Comparison of ENCODE assay signal across 21 cellular contexts in the genomic region with DNA sequence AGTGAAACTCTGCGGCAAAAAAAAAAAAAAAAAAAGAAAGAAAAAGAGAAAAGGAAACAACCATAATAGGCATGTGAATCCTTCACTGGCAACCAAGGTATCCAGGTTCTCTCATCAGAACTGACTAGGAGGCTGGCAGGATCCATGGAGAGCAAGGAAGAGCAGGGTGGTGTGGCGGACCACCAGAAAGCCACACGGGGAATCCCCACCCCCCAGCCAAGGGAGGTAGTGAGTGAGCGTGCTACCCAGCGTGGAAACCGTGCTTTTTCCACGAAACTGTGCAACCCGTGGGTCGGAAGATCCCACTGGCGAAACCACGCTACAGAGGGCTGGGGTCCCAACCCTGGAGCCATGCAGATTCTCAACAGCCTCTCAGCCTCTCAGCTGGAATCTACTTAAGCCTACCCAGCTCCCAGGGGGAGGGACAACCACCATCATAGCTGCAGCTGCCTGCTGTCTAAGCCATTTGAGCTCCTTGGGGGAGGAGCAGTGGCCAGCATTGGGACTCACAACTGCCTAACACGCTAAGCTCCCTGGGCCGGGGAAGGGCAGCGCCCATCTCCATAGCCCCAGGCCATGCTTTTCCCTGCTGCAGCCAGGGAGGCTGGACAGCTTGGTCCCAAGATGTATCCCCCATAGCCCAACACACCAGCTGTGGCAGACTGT.
DNase-seq lines count a peak whose midpoint lies in the region; ATAC-seq and TF ChIP-seq lines count a peak whose summit lies in the region.
"Had no signal": no experiment of that assay in that cellular context is flagged by ENCODE, and none has a peak within 500 bp of the region (broad histone marks: within the 10 kb centered on the region; RNA-seq: fewer than 3 reads in every experiment).

No MANE protein-coding gene starts in this region.

- H3K4me1 ChIP-seq in BE2C, result no peaks in the 10 kb centered on the region
- no peaks in the 10 kb centered on the region for H3K4me1 ChIP-seq in Panc1 (ENCODE audit: control insufficient read depth, insufficient read depth, low read length)
- H3K4me1 ChIP-seq: BLaER1, esophagus squamous epithelium, right atrium auricular region had no signal

- ATAC-seq in Panc1 (peak; percentile 62), GM18909 (IDR thresholded peaks at IDR 0.05; ENCODE audit: poor library complexity, unreplicated experiment) (no peak), HG03280 (IDR thresholded peaks at IDR 0.05; ENCODE audit: unreplicated experiment) (no peak)

- H3K9me3 ChIP-seq in BE2C, result no peaks in the 10 kb centered on the region
- H3K9me3 ChIP-seq in Panc1 (ENCODE audit: control insufficient read depth, insufficient read depth, low read depth, low read length), result peaks cover 3% of the 10 kb centered on the region; the same call in 1 of the 2 replicates

- no peaks in the 10 kb centered on the region for H3K36me3 ChIP-seq in BE2C
- H3K36me3 ChIP-seq in Panc1 (ENCODE audit: control insufficient read depth, insufficient read depth, low read length), result no peaks in the 10 kb centered on the region
- H3K36me3 ChIP-seq: right atrium auricular region had no signal

- intact Hi-C loops in Panc1 (cut with micrococcal nuclease; ENCODE audit: unreplicated experiment), result no loop called here

- POLR2A ChIA-PET in Panc1 (lab: Charles Lee), result no interaction called here

- CTCF ChIA-PET in Panc1 (lab: Charles Lee), result interaction anchor here (0.6 kb wide), 1 partner anchor 710 kb away, joined by 5 read pairs; no protein-coding TSS in a partner anchor

- no peaks in the 10 kb centered on the region for H3K27me3 ChIP-seq in BE2C
- H3K27me3 ChIP-seq in Panc1 (ENCODE audit: control insufficient read depth, insufficient read depth, low read length), result no peaks in the 10 kb centered on the region
- H3K27me3 ChIP-seq: BLaER1, esophagus squamous epithelium, right atrium auricular region had no signal

- peak; percentile 60 for DNase-seq in NCI-H82 (lab: John Stamatoyannopoulos, UW)
- no peak for DNase-seq in NCI-H82 treated with DMSO at 0.1 percent for 48 hours (lab: John Stamatoyannopoulos, UW; ENCODE audit: unreplicated experiment)
- peak; percentile 10 for DNase-seq in BE2C
- no peak for DNase-seq in Panc1 (ENCODE audit: low read depth, low spot score)
- peak; percentile 53 for DNase-seq in islet precursor cell
- DNase-seq in NCI-H2196 (lab: John Stamatoyannopoulos, UW; ENCODE audit: unreplicated experiment), result no peak
- DNase-seq: activated CD4-positive, CD25-positive, alpha-beta regulatory T cell treated with anti-CD3 and anti-CD28 coated beads, Interleukin-2, amount 50 U/mL, for 72 hours; effector memory CD4-positive, alpha-beta T cell; esophagus squamous epithelium; GDM1; kidney; mammary epithelial cell; NCI-H187 treated with DMSO at 0.1 percent for 48 hours; NCI-H446 treated with DMSO at 0.1 percent for 48 hours; RPMI8226; stimulated activated CD4-positive, alpha-beta T cell treated with anti-CD3 and anti-CD28 coated beads, Interleukin-12 subunit alpha, Interleukin-12 subunit beta, amount 100 ng/mL, for 4 hours had no signal

- BruUV-seq in Panc1 (replicated peaks; lab: Mats Ljungman, UMichigan), result no TSS peak

- in situ Hi-C loops in Panc1 (cut with HindIII; ENCODE audit: low pct_unique_long_range_greater_than_20kb, low sequenced_read_pairs), result no loop called here

- TF ChIP-seq CTCF in BE2C (IDR thresholded peaks at IDR 0.05; ENCODE audit: low read depth, low read length) (no peak), Panc1 (IDR thresholded peaks at IDR 0.05) (no peak)

- H3K4me3 ChIP-seq in BE2C (ENCODE audit: low read depth, low read length) (no peak overlapping the region), Panc1 (ENCODE audit: low read depth in 2 of 2, low read length in 2 of 2) (no peak overlapping the region)
- H3K4me3 ChIP-seq: BLaER1, esophagus squamous epithelium, right atrium auricular region had no signal

- no peak overlapping the region for H3K27ac ChIP-seq in Panc1 (ENCODE audit: low read length)
- H3K27ac ChIP-seq: BLaER1, esophagus squamous epithelium, KMS-11, right atrium auricular region had no signal

Comparison
In these comparisons a context has a peak if more than half of its experiments do, and no peak if none do; other contexts are left out.
1. DNase-seq: peak in NCI-H82 (single experiment), BE2C (single experiment) and islet precursor cell (single experiment); none in NCI-H82 treated with DMSO at 0.1 percent for 48 hours (single experiment), Panc1 (single experiment) and NCI-H2196 (single experiment).